In the genomic region with DNA sequence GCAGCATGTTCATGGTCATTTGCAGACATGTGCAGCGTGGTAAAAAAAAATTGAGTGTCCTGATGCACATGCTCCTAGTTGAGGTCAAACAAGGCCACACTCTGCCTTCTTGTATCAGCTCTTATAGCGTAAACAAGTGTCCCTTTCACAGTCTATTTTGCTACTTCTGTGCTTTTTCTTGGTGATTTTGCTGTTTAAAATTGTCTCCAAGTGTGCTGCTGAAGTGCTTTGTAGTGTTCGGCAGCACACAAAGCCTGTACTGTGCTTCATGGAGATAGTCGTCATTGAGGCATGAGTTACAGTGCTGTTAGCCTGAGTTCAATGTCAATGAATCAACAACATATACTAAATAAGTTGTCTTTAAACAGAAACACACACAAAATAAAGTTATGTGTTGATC, we compare ENCODE assay signal across 21 cellular contexts.
DNase-seq lines count a peak whose midpoint lies in the region; FAIRE-seq and TF ChIP-seq lines count a peak whose summit lies in the region.
"Had no signal": no experiment of that assay in that cellular context is flagged by ENCODE, and none has a peak within 500 bp of the region (broad histone marks: within the 10 kb centered on the region; RNA-seq: fewer than 3 reads in every experiment).

No MANE protein-coding gene starts in this region.

- no peak overlapping the region for H3K18ac ChIP-seq in mesenchymal stem cell (ENCODE audit: low read depth in 1 of 2, low read length in 2 of 2)

- no peak overlapping the region for H3K4me2 ChIP-seq in mesenchymal stem cell (ENCODE audit: low read length, poor library complexity, severe bottlenecking)
- H3K4me2 ChIP-seq: BLaER1, KMS-11 had no signal

- 73% methylated on average over 2 of the region's 4 CpGs for WGBS in mesenchymal stem cell

- in situ Hi-C loops in SK-MEL-5 (cut with HindIII; ENCODE audit: low pct_unique_long_range_greater_than_20kb, low sequenced_read_pairs), result no loop called here

- H3K79me1 ChIP-seq in mesenchymal stem cell (replicated peaks; ENCODE audit: low read length, poor library complexity, severe bottlenecking), result no peaks in the 10 kb centered on the region

- no peaks in the 10 kb centered on the region for H3K9me3 ChIP-seq in mesenchymal stem cell (ENCODE audit: control insufficient read depth, low read length)
- H3K9me3 ChIP-seq in CD4-positive, alpha-beta memory T cell (ENCODE audit: control insufficient read depth in 1 of 2, low read length in 2 of 2), result peaks cover 0 to 3% of the 10 kb centered on the region in 2 donors
- H3K9me3 ChIP-seq: BLaER1 had no signal

- TF ChIP-seq POLR2A in GM12891 (IDR thresholded peaks at IDR 0.05; ENCODE audit: low read depth, low read length), result no peak

- H3K27me3 ChIP-seq in mesenchymal stem cell (ENCODE audit: control insufficient read depth in 1 of 2, insufficient read depth in 1 of 2, low read length in 2 of 2), result no peaks in the 10 kb centered on the region
- H3K27me3 ChIP-seq in CD4-positive, alpha-beta memory T cell (ENCODE audit: insufficient read depth, low read length), result no peaks in the 10 kb centered on the region
- H3K27me3 ChIP-seq: BLaER1 had no signal

- POLR2A ChIA-PET in CD4-positive, alpha-beta memory T cell (lab: Charles Lee; ENCODE audit: partially characterized antibody), result no interaction called here

- no peaks in the 10 kb centered on the region for H3K9me3 Mint-ChIP-seq in CD4-positive, alpha-beta memory T cell
- H3K9me3 Mint-ChIP-seq: IgD-negative memory B cell had no signal

- no peak overlapping the region for H3K4me3 Mint-ChIP-seq in CD4-positive, alpha-beta memory T cell
- H3K4me3 Mint-ChIP-seq: CD4-positive, CD25-positive, alpha-beta regulatory T cell; IgD-negative memory B cell had no signal

- no peak overlapping the region for H3K27ac ChIP-seq in mesenchymal stem cell (ENCODE audit: low read length, poor library complexity, severe bottlenecking)
- H3K27ac ChIP-seq in CD4-positive, alpha-beta memory T cell (ENCODE audit: low read depth, low read length), result no peak overlapping the region
- H3K27ac ChIP-seq: BLaER1, KMS-11 had no signal

- no peak overlapping the region for H2AK5ac ChIP-seq in mesenchymal stem cell (ENCODE audit: low read length, severe bottlenecking)

- peaks cover 2% of the 10 kb centered on the region for H3K4me1 ChIP-seq in mesenchymal stem cell (ENCODE audit: control insufficient read depth, insufficient read depth, low read depth, low read length)
- no peaks in the 10 kb centered on the region for H3K4me1 ChIP-seq in CD4-positive, alpha-beta memory T cell (ENCODE audit: insufficient read depth, low read length)
- H3K4me1 ChIP-seq: BLaER1 had no signal

- no peak overlapping the region for H3K9ac ChIP-seq in mesenchymal stem cell (ENCODE audit: low read length)
- H3K9ac ChIP-seq: BLaER1, KMS-11 had no signal

- no peaks in the 10 kb centered on the region for H3K36me3 Mint-ChIP-seq in CD4-positive, alpha-beta memory T cell
- H3K36me3 Mint-ChIP-seq: CD4-positive, CD25-positive, alpha-beta regulatory T cell; IgD-negative memory B cell had no signal

- no peaks in the 10 kb centered on the region for H3K4me1 Mint-ChIP-seq in CD4-positive, alpha-beta memory T cell
- H3K4me1 Mint-ChIP-seq: CD4-positive, CD25-positive, alpha-beta regulatory T cell; IgD-negative memory B cell had no signal

- H3K23ac ChIP-seq in mesenchymal stem cell (ENCODE audit: low read length in 2 of 2), result no peak overlapping the region

- H4K8ac ChIP-seq in mesenchymal stem cell (ENCODE audit: low read length), result no peak overlapping the region

- H3K14ac ChIP-seq in mesenchymal stem cell (ENCODE audit: low read length in 2 of 2), result no peak overlapping the region

- no peak overlapping the region for H3K27ac Mint-ChIP-seq in CD4-positive, alpha-beta memory T cell
- H3K27ac Mint-ChIP-seq: CD4-positive, CD25-positive, alpha-beta regulatory T cell; IgD-negative memory B cell had no signal

- H2BK5ac ChIP-seq in mesenchymal stem cell (ENCODE audit: low read depth, low read length, poor library complexity, severe bottlenecking), result no peak overlapping the region

- no peak overlapping the region for H2BK15ac ChIP-seq in mesenchymal stem cell (ENCODE audit: low read depth, poor library complexity, severe bottlenecking)

- H4K91ac ChIP-seq in mesenchymal stem cell (ENCODE audit: low read length), result no peak overlapping the region

- no peak for DNase-seq in GM12891 (ENCODE audit: insufficient read length, low spot score)
- peak; percentile 74 for DNase-seq in SK-MEL-5 (ENCODE audit: low read depth, low spot score)
- DNase-seq in mesenchymal stem cell, result peak; percentile 29
- peak; percentile 2 for DNase-seq in retina
- no peak for DNase-seq in NOMO-1 (lab: John Stamatoyannopoulos, UW; ENCODE audit: unreplicated experiment in 2 of 2)
- DNase-seq in CD4-positive, alpha-beta memory T cell, result no peak
- no peak for DNase-seq in DMS 273 treated with DMSO at 0.1 percent for 48 hours (lab: John Stamatoyannopoulos, UW)
- no peak for DNase-seq in T-helper 2 cell
- DNase-seq: CD4-positive, CD25-positive, alpha-beta regulatory T cell; COR-L47; GF-D8; NCI-H1092; NCI-H1417 treated with DMSO at 0.1 percent for 48 hours; NCI-H1694 treated with DMSO at 0.1 percent for 48 hours; NCI-H2081; NCI-H2227 treated with DMSO at 0.1 percent for 48 hours; NCI-H526 treated with DMSO at 0.1 percent for 48 hours had no signal

- H3K4ac ChIP-seq in mesenchymal stem cell (ENCODE audit: low read depth in 1 of 2, low read length in 2 of 2), result no peak overlapping the region

- H2BK12ac ChIP-seq in mesenchymal stem cell (ENCODE audit: low read length in 2 of 2), result no peak overlapping the region

- CTCF ChIA-PET in CD4-positive, alpha-beta memory T cell (lab: Charles Lee; ENCODE audit: partially characterized antibody), result no interaction called here

- no peak overlapping the region for H2AFZ ChIP-seq in mesenchymal stem cell (ENCODE audit: low read depth, low read length)

- H3K4me3 ChIP-seq in mesenchymal stem cell (ENCODE audit: insufficient read depth in 1 of 2, low read depth in 1 of 2, low read length in 2 of 2), result no peak overlapping the region
- no peak overlapping the region for H3K4me3 ChIP-seq in CD4-positive, alpha-beta memory T cell (ENCODE audit: low read length in 2 of 2)
- H3K4me3 ChIP-seq: BLaER1 had no signal

- no peaks in the 10 kb centered on the region for H3K27me3 Mint-ChIP-seq in CD4-positive, alpha-beta memory T cell
- H3K27me3 Mint-ChIP-seq: CD4-positive, CD25-positive, alpha-beta regulatory T cell; IgD-negative memory B cell had no signal

- H3K36me3 ChIP-seq in mesenchymal stem cell (ENCODE audit: control insufficient read depth in 1 of 2, insufficient read depth in 2 of 2, low read depth in 1 of 2, low read length in 2 of 2), result no peaks in the 10 kb centered on the region
- no peaks in the 10 kb centered on the region for H3K36me3 ChIP-seq in CD4-positive, alpha-beta memory T cell (ENCODE audit: insufficient read depth, low read length)
- H3K36me3 ChIP-seq: BLaER1 had no signal

- FAIRE-seq in GM12891 (lab: Jason Lieb, UNC), result peak; percentile 33
- FAIRE-seq: GM12892 had no signal

- intact Hi-C loops in CD4-positive, alpha-beta memory T cell (cut with micrococcal nuclease), result no loop called here

- no peak overlapping the region for H2BK120ac ChIP-seq in mesenchymal stem cell (ENCODE audit: low read depth, low read length)

TF ChIP-seq in GM12891, 5 proteins besides CTCF, POLR2A, EP300 and RAD21:
- TF ChIP-seq SPI1 (IDR thresholded peaks at IDR 0.05; ENCODE audit: low read depth, low read length), result no peak
- no peak for TF ChIP-seq POU2F2 (IDR thresholded peaks at IDR 0.05; ENCODE audit: low read depth, low read length)
- TF ChIP-seq TAF1 (IDR thresholded peaks at IDR 0.05; ENCODE audit: low read depth, low read length), result no peak
- no peak for TF ChIP-seq PAX5 (IDR thresholded peaks at IDR 0.05; ENCODE audit: insufficient read depth, low read length, severe bottlenecking)
- TF ChIP-seq POLR2AphosphoS5 (IDR thresholded peaks at IDR 0.05; ENCODE audit: low read depth, low read length), result no peak

Comparison
In these comparisons a context has a peak if more than half of its experiments do, and no peak if none do; other contexts are left out.
1. DNase-seq: peak in SK-MEL-5 (single experiment), mesenchymal stem cell (single experiment) and retina (single experiment); none in GM12891 (single experiment), NOMO-1 (0 of 2), CD4-positive, alpha-beta memory T cell (0 of 5), DMS 273 treated with DMSO at 0.1 percent for 48 hours (single experiment) and T-helper 2 cell (0 of 5).